11 cellular contexts compared by ENCODE assay signal in genomic region chr11:48047616-48048015, GRCh38.
DNase-seq lines count a peak whose midpoint lies in the region; ATAC-seq and TF ChIP-seq lines count a peak whose summit lies in the region.
"Had no signal": no experiment of that assay in that cellular context is flagged by ENCODE, and none has a peak within 500 bp of the region (broad histone marks: within the 10 kb centered on the region; RNA-seq: fewer than 3 reads in every experiment).

No MANE protein-coding gene starts in this region.

- no peaks in the 10 kb centered on the region for H3K9me3 Mint-ChIP-seq in activated CD8-positive, alpha-beta T cell treated with anti-CD3 and anti-CD28 coated beads, Interleukin-2, amount 10 ng/mL, durations not matched to agents 7 days and 5 days (ENCODE audit: insufficient read depth)
- no peaks in the 10 kb centered on the region for H3K9me3 Mint-ChIP-seq in activated CD8-positive, alpha-beta T cell treated with anti-CD3 and anti-CD28 coated beads for 36 hours
- H3K9me3 Mint-ChIP-seq in type B pancreatic cell (peaks cover 5% of the 10 kb centered on the region), glutamatergic neuron (ENCODE audit: unreplicated experiment) (no peaks in the 10 kb centered on the region)
- H3K9me3 Mint-ChIP-seq: naive thymus-derived CD4-positive, alpha-beta T cell had no signal

- no peak overlapping the region for H3K4me3 Mint-ChIP-seq in activated CD8-positive, alpha-beta T cell treated with anti-CD3 and anti-CD28 coated beads, Interleukin-2, amount 10 ng/mL, durations not matched to agents 7 days and 5 days
- H3K4me3 Mint-ChIP-seq in activated CD8-positive, alpha-beta T cell treated with anti-CD3 and anti-CD28 coated beads for 36 hours, result no peak overlapping the region
- H3K4me3 Mint-ChIP-seq in type B pancreatic cell (no peak overlapping the region), glutamatergic neuron (ENCODE audit: unreplicated experiment) (no peak overlapping the region)

- no peak for ATAC-seq in activated CD8-positive, alpha-beta T cell treated with anti-CD3 and anti-CD28 coated beads, Interleukin-2, amount 10 ng/mL, durations not matched to agents 7 days and 5 days
- ATAC-seq in activated CD8-positive, alpha-beta T cell treated with anti-CD3 and anti-CD28 coated beads for 36 hours, result no peak
- ATAC-seq: naive thymus-derived CD4-positive, alpha-beta T cell had no signal

- H3K4me1 Mint-ChIP-seq in activated CD8-positive, alpha-beta T cell treated with anti-CD3 and anti-CD28 coated beads, Interleukin-2, amount 10 ng/mL, durations not matched to agents 7 days and 5 days (ENCODE audit: low read depth), result peaks cover 80% of the 10 kb centered on the region
- peaks cover 69% of the 10 kb centered on the region for H3K4me1 Mint-ChIP-seq in activated CD8-positive, alpha-beta T cell treated with anti-CD3 and anti-CD28 coated beads for 36 hours (ENCODE audit: low read depth)
- H3K4me1 Mint-ChIP-seq in type B pancreatic cell (ENCODE audit: unreplicated experiment) (peaks cover 40% of the 10 kb centered on the region), glutamatergic neuron (ENCODE audit: low read depth, unreplicated experiment) (no peaks in the 10 kb centered on the region)

- TF ChIP-seq CTCF in activated CD8-positive, alpha-beta T cell treated with anti-CD3 and anti-CD28 coated beads for 36 hours (IDR thresholded peaks at IDR 0.05), result no peak
- TF ChIP-seq CTCF in type B pancreatic cell (conservative IDR thresholded peaks at IDR 0.05) (no peak), glutamatergic neuron (IDR thresholded peaks at IDR 0.05; ENCODE audit: partially characterized antibody, unreplicated experiment) (no peak)

- intact Hi-C loops in activated CD8-positive, alpha-beta T cell treated with anti-CD3 and anti-CD28 coated beads for 36 hours (cut with micrococcal nuclease), result no loop called here

- no peak for DNase-seq in activated CD8-positive, alpha-beta T cell treated with anti-CD3 and anti-CD28 coated beads, Interleukin-2, amount 10 ng/mL, durations not matched to agents 7 days and 5 days
- DNase-seq in activated CD8-positive, alpha-beta T cell treated with anti-CD3 and anti-CD28 coated beads for 36 hours, result no peak
- peak; percentile 35 for DNase-seq in amniotic stem cell (lab: John Stamatoyannopoulos, UW)
- peak; percentile 26 for DNase-seq in kidney glomerular epithelial cell (lab: John Stamatoyannopoulos, UW)
- no peak for DNase-seq in type B pancreatic cell (ENCODE audit: extremely low spot score, unreplicated experiment)
- no peak for DNase-seq in glutamatergic neuron
- DNase-seq in NCI-H1417 (lab: John Stamatoyannopoulos, UW), result no peak
- no peak for DNase-seq in AML-193 (lab: John Stamatoyannopoulos, UW)
- DNase-seq: activated CD8-positive, alpha-beta memory T cell treated with anti-CD3 and anti-CD28 coated beads, Interleukin-2, amount 50 U/mL, for 48 hours; naive thymus-derived CD4-positive, alpha-beta T cell; NCI-H1694 had no signal

- H3K36me3 Mint-ChIP-seq in activated CD8-positive, alpha-beta T cell treated with anti-CD3 and anti-CD28 coated beads, Interleukin-2, amount 10 ng/mL, durations not matched to agents 7 days and 5 days (ENCODE audit: low read depth), result peaks cover 48% of the 10 kb centered on the region
- H3K36me3 Mint-ChIP-seq in activated CD8-positive, alpha-beta T cell treated with anti-CD3 and anti-CD28 coated beads for 36 hours (ENCODE audit: low read depth), result peaks cover 4% of the 10 kb centered on the region
- H3K36me3 Mint-ChIP-seq in type B pancreatic cell (no peaks in the 10 kb centered on the region), glutamatergic neuron (ENCODE audit: unreplicated experiment) (no peaks in the 10 kb centered on the region)

- H3K27me3 Mint-ChIP-seq in activated CD8-positive, alpha-beta T cell treated with anti-CD3 and anti-CD28 coated beads, Interleukin-2, amount 10 ng/mL, durations not matched to agents 7 days and 5 days (ENCODE audit: low read depth), result no peaks in the 10 kb centered on the region
- H3K27me3 Mint-ChIP-seq in activated CD8-positive, alpha-beta T cell treated with anti-CD3 and anti-CD28 coated beads for 36 hours, result no peaks in the 10 kb centered on the region
- H3K27me3 Mint-ChIP-seq in type B pancreatic cell (no peaks in the 10 kb centered on the region), glutamatergic neuron (ENCODE audit: unreplicated experiment) (peaks cover 5% of the 10 kb centered on the region)
- H3K27me3 Mint-ChIP-seq: naive thymus-derived CD4-positive, alpha-beta T cell had no signal

- POLR2A ChIA-PET in activated CD8-positive, alpha-beta T cell treated with anti-CD3 and anti-CD28 coated beads, Interleukin-2, amount 10 ng/mL, durations not matched to agents 7 days and 5 days (lab: Charles Lee), result no interaction called here
- POLR2A ChIA-PET in activated CD8-positive, alpha-beta T cell treated with anti-CD3 and anti-CD28 coated beads for 36 hours (lab: Charles Lee), result interaction anchor here (0.7 kb wide), 1 partner anchor 64 kb away, joined by 3 read pairs; no protein-coding TSS in a partner anchor

- CTCF ChIA-PET in activated CD8-positive, alpha-beta T cell treated with anti-CD3 and anti-CD28 coated beads, Interleukin-2, amount 10 ng/mL, durations not matched to agents 7 days and 5 days (lab: Charles Lee), result interaction anchor here (1.3 kb wide), 1 partner anchor 37 kb away, joined by 3 read pairs; no protein-coding TSS in a partner anchor
- CTCF ChIA-PET in activated CD8-positive, alpha-beta T cell treated with anti-CD3 and anti-CD28 coated beads for 36 hours (lab: Charles Lee), result no interaction called here

- peak overlapping the region; percentile 68 for H3K27ac Mint-ChIP-seq in activated CD8-positive, alpha-beta T cell treated with anti-CD3 and anti-CD28 coated beads, Interleukin-2, amount 10 ng/mL, durations not matched to agents 7 days and 5 days
- H3K27ac Mint-ChIP-seq in activated CD8-positive, alpha-beta T cell treated with anti-CD3 and anti-CD28 coated beads for 36 hours, result no peak overlapping the region
- H3K27ac Mint-ChIP-seq in type B pancreatic cell, result peak overlapping the region; percentile 85
- no peak overlapping the region for H3K27ac Mint-ChIP-seq in glutamatergic neuron (ENCODE audit: unreplicated experiment)

Comparison
In these comparisons a context has a peak if more than half of its experiments do, and no peak if none do; other contexts are left out.
1. H3K27ac Mint-ChIP-seq: peak in activated CD8-positive, alpha-beta T cell treated with anti-CD3 and anti-CD28 coated beads, Interleukin-2, amount 10 ng/mL, durations not matched to agents 7 days and 5 days (single experiment) and type B pancreatic cell (single experiment); none in activated CD8-positive, alpha-beta T cell treated with anti-CD3 and anti-CD28 coated beads for 36 hours (single experiment) and glutamatergic neuron (single experiment).
2. DNase-seq: peak in amniotic stem cell (single experiment) and kidney glomerular epithelial cell (single experiment); none in activated CD8-positive, alpha-beta T cell treated with anti-CD3 and anti-CD28 coated beads, Interleukin-2, amount 10 ng/mL, durations not matched to agents 7 days and 5 days (single experiment), activated CD8-positive, alpha-beta T cell treated with anti-CD3 and anti-CD28 coated beads for 36 hours (single experiment), type B pancreatic cell (single experiment), glutamatergic neuron (single experiment), NCI-H1417 (0 of 3) and AML-193 (0 of 2).